In genomic region chr1:154335351-154335714, GRCh38 we compare ENCODE assay signal across 1 cellular context.
TF ChIP-seq lines count a peak whose summit lies in the region.

No MANE protein-coding gene starts in this region.

TF ChIP-seq in IMR-90, 13 proteins besides CTCF, POLR2A, EP300 and RAD21 (continued from another document):
- TF ChIP-seq RFX5 (IDR thresholded peaks at IDR 0.05; ENCODE audit: low read depth, low read length) = no peak
- TF ChIP-seq MAFK (IDR thresholded peaks at IDR 0.05; ENCODE audit: low read depth, low read length) = no peak
- no peak for TF ChIP-seq RCOR1 (IDR thresholded peaks at IDR 0.05; ENCODE audit: insufficient replicate concordance, low read length)
- TF ChIP-seq CHD1 (IDR thresholded peaks at IDR 0.05; ENCODE audit: low read depth, low read length) = no peak
- TF ChIP-seq MAZ (IDR thresholded peaks at IDR 0.05; ENCODE audit: borderline replicate concordance, low read depth, low read length) = no peak
